In genomic region chr16:66426112-66427035, GRCh38 we compare ENCODE assay signal across 7 cellular contexts. TPM values are rescaled to one million over a fixed set of nuclear protein-coding genes. Genes with fewer than 3 reads are reported as not detected.
DNase-seq lines count a peak whose midpoint lies in the region; ATAC-seq and TF ChIP-seq lines count a peak whose summit lies in the region.

No MANE protein-coding gene starts in this region.

- H3K4me1 ChIP-seq in skeletal muscle tissue (ENCODE audit: control insufficient read depth in 3 of 3, insufficient read depth in 3 of 3, low read length in 3 of 3), result peaks cover 4 to 15% (median 10%) of the 10 kb centered on the region in 3 donors

- H3K27ac ChIP-seq in skeletal muscle tissue (ENCODE audit: low read depth, low read length), result no peak overlapping the region

- peak overlapping the region in 1 of 2 donors; percentile 59 for H3K4me3 Mint-ChIP-seq in activated T-cell treated with anti-CD3 and anti-CD28 coated beads, Interleukin-2, amount 50 U/mL, for 72 hours

- no peaks in the 10 kb centered on the region for H3K36me3 ChIP-seq in skeletal muscle tissue (ENCODE audit: control insufficient read depth in 3 of 3, insufficient read depth in 3 of 3, low read length in 3 of 3)

- peak overlapping the region in 1 of 3 donors; percentile 60 for H3K9ac ChIP-seq in skeletal muscle tissue (ENCODE audit: low read depth in 1 of 3, low read length in 3 of 3)

- ATAC-seq in activated T-cell treated with anti-CD3 and anti-CD28 coated beads, Interleukin-2, amount 50 U/mL, for 72 hours (replicated peaks in 1 of 2), result peak; percentile 18 to 41
- ATAC-seq in GM18505 (IDR thresholded peaks at IDR 0.05; ENCODE audit: unreplicated experiment), result no peak

- no peak for TF ChIP-seq POLR2A in GM18505 (IDR thresholded peaks at IDR 0.05; ENCODE audit: borderline replicate concordance, extremely low read depth, insufficient read depth, insufficient read length)

- H3K4me1 Mint-ChIP-seq in activated T-cell treated with anti-CD3 and anti-CD28 coated beads, Interleukin-2, amount 50 U/mL, for 72 hours (ENCODE audit: low read depth), result peaks cover 8% of the 10 kb centered on the region

- peaks cover 75% of the 10 kb centered on the region for H3K27me3 Mint-ChIP-seq in activated T-cell treated with anti-CD3 and anti-CD28 coated beads, Interleukin-2, amount 50 U/mL, for 72 hours (ENCODE audit: low read depth)

- peak overlapping the region; percentile 20 for H3K4me3 ChIP-seq in iPS-11a (ENCODE audit: low read depth, low read length)
- peak overlapping the region; percentile 43 to 56 (median 51) for H3K4me3 ChIP-seq in skeletal muscle tissue (ENCODE audit: low read length in 3 of 3)

- DNase-seq in HEK293T (ENCODE audit: extremely low spot score), result no peak
- DNase-seq in activated T-cell treated with anti-CD3 and anti-CD28 coated beads, Interleukin-2, amount 50 U/mL, for 72 hours, result no peak
- no peak for DNase-seq in 8988T
- no peak for DNase-seq in MV-4-11 (lab: John Stamatoyannopoulos, UW)

- H3K9me3 ChIP-seq in skeletal muscle tissue (ENCODE audit: control insufficient read depth in 3 of 3, low read length in 3 of 3), result no peaks in the 10 kb centered on the region

- no peaks in the 10 kb centered on the region for H3K36me3 Mint-ChIP-seq in activated T-cell treated with anti-CD3 and anti-CD28 coated beads, Interleukin-2, amount 50 U/mL, for 72 hours (ENCODE audit: insufficient read depth in 2 of 2)

- CTCF ChIA-PET in HEK293T (lab: Yijun Ruan, JAX), result interaction anchor here (0.6 to 0.9 kb wide), 2 partner anchors 17 to 20 kb away, joined by 3 read pairs; no protein-coding TSS in a partner anchor

- no peaks in the 10 kb centered on the region for H3K9me3 Mint-ChIP-seq in activated T-cell treated with anti-CD3 and anti-CD28 coated beads, Interleukin-2, amount 50 U/mL, for 72 hours

- POLR2A ChIA-PET in HEK293T (lab: Yijun Ruan, JAX), result no interaction called here

- H3K27ac Mint-ChIP-seq in activated T-cell treated with anti-CD3 and anti-CD28 coated beads, Interleukin-2, amount 50 U/mL, for 72 hours, result no peak overlapping the region

- peaks cover 39 to 58% (median 45%) of the 10 kb centered on the region in 3 donors for H3K27me3 ChIP-seq in skeletal muscle tissue (ENCODE audit: control insufficient read depth in 3 of 3, insufficient read depth in 3 of 3, low read length in 3 of 3)

TF ChIP-seq in HEK293T, 16 proteins besides CTCF, POLR2A, EP300 and RAD21:
- TF ChIP-seq ARNT (IDR thresholded peaks at IDR 0.05), result no peak
- no peak for TF ChIP-seq FOXA1 (IDR thresholded peaks at IDR 0.05)
- peak; percentile 46; the same call in 1 of the 2 replicates for TF ChIP-seq L3MBTL2 (conservative IDR thresholded peaks at IDR 0.05)

RNA-seq across cellular contexts. Expression of gene BEAN1, which starts 0.7 kb away (rescaled TPM):
- total RNA-seq in activated T-cell treated with anti-CD3 and anti-CD28 coated beads, Interleukin-2, amount 50 U/mL, for 72 hours, result not detected
- not detected for total RNA-seq in skeletal muscle tissue

RNA-seq across cellular contexts. Expression of gene CDH5, which starts 59.9 kb away (rescaled TPM):
- total RNA-seq in activated T-cell treated with anti-CD3 and anti-CD28 coated beads, Interleukin-2, amount 50 U/mL, for 72 hours, result not detected
- 42.8 TPM for total RNA-seq in skeletal muscle tissue

Comparison
In these comparisons a context has a peak if more than half of its experiments do, and no peak if none do; other contexts are left out.
1. RNA of gene CDH5, which starts 59.9 kb away (total RNA-seq): 42.8 TPM in skeletal muscle tissue (single experiment); not detected in activated T-cell treated with anti-CD3 and anti-CD28 coated beads, Interleukin-2, amount 50 U/mL, for 72 hours; every median in the first group is over 10 times any median in the second.